In genomic region chr1:224004552-224005315, GRCh38 we compare ENCODE assay signal across 8 cellular contexts.
DNase-seq lines count a peak whose midpoint lies in the region; ATAC-seq and TF ChIP-seq lines count a peak whose summit lies in the region.
"Not testable (repeated sequence)": the region's sequence is repeated elsewhere in the genome, so short reads cannot be mapped to it uniquely, and the experiment has no call there.

No MANE protein-coding gene starts in this region.

- not testable (repeated sequence) for H3K4me3 ChIP-seq in HFF-Myc (replicated peaks; ENCODE audit: low read depth, low read length); epithelial cell of proximal tubule (ENCODE audit: low read depth, low read length)

- peak overlapping the region in 5 of 8 donors; percentile 12 to 59 (median 36) for H3K4me3 Mint-ChIP-seq in naive B cell

- DNase-seq in CMK (ENCODE audit: low read depth), result peak; percentile 21
- DNase-seq in HFF-Myc (ENCODE audit: extremely low read depth, low read depth); epithelial cell of proximal tubule (ENCODE audit: low read depth): not testable (repeated sequence)
- DNase-seq in NCI-H460 (ENCODE audit: extremely low read depth, low read depth), result peak; percentile 12
- peak; percentile 39 for DNase-seq in T-helper 9 cell
- DNase-seq in activated gamma-delta T cell treated with Interleukin-2 at 50 U/mL for 16 hours, result peak; percentile 56
- peak; percentile 66 for DNase-seq in naive B cell
- peak; percentile 42 for DNase-seq in stimulated activated naive CD8-positive, alpha-beta T cell treated with anti-CD3 and anti-CD28 coated beads, Interleukin-15, Interleukin-2, amounts not matched to agents 100 U/mL and 50 U/mL, for 24 hours

- peak overlapping the region; percentile 49 to 93 (median 86) for H3K27ac Mint-ChIP-seq in naive B cell

- H3K4me1 Mint-ChIP-seq in naive B cell, result not testable (repeated sequence)

- not testable (repeated sequence) for H3K27me3 Mint-ChIP-seq in naive B cell

- not testable (repeated sequence) for H3K36me3 Mint-ChIP-seq in naive B cell

- TF ChIP-seq CTCF in HFF-Myc (IDR thresholded peaks at IDR 0.05; ENCODE audit: low read depth, low read length, missing control alignments), result peak; percentile 6
- TF ChIP-seq CTCF in epithelial cell of proximal tubule (conservative IDR thresholded peaks at IDR 0.05; ENCODE audit: low read depth, low read length), result peak; percentile 47

- not testable (repeated sequence) for H3K9me3 Mint-ChIP-seq in naive B cell

- peak; percentile 55 to 63 for ATAC-seq in naive B cell (ENCODE audit: low read depth in 2 of 2)
- ATAC-seq in stimulated activated naive CD8-positive, alpha-beta T cell treated with anti-CD3 and anti-CD28 coated beads, Interleukin-15, Interleukin-2, amounts not matched to agents 100 U/mL and 50 U/mL, for 24 hours, result not testable (repeated sequence)
